Comparison of ENCODE assay signal across 1 cellular context in the genomic region with DNA sequence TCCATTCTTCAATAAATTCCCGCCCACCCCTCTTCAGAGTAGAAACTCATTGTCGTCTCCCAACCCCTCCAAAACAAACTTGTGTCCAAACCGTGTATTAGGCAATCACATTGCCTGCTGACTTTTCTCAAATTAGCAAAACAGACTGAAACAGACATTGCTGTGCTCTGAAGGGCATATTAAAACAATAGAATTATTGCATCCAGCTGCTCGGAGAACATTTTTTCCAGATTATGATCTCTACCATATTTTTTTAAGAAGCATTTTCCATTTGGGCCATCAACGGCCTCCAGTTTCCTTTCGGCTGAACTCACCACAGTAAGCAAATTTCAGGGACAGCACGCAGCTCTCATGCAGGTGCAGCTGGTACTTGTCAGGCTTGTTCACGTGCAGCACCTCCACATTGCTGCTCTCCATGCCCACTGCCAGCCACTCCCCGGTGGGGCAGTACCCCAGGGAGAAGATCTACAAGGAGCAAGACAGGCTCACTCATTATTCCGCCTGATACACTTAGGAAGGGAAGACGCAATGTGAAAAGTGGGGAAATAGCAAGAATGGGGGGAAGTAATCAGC.
TF ChIP-seq lines count a peak whose summit lies in the region.

No MANE protein-coding gene starts in this region.

TF ChIP-seq in HepG2, 621 proteins besides CTCF, POLR2A, EP300 and RAD21 (continued from another document):
- TF ChIP-seq, protein P1, sequence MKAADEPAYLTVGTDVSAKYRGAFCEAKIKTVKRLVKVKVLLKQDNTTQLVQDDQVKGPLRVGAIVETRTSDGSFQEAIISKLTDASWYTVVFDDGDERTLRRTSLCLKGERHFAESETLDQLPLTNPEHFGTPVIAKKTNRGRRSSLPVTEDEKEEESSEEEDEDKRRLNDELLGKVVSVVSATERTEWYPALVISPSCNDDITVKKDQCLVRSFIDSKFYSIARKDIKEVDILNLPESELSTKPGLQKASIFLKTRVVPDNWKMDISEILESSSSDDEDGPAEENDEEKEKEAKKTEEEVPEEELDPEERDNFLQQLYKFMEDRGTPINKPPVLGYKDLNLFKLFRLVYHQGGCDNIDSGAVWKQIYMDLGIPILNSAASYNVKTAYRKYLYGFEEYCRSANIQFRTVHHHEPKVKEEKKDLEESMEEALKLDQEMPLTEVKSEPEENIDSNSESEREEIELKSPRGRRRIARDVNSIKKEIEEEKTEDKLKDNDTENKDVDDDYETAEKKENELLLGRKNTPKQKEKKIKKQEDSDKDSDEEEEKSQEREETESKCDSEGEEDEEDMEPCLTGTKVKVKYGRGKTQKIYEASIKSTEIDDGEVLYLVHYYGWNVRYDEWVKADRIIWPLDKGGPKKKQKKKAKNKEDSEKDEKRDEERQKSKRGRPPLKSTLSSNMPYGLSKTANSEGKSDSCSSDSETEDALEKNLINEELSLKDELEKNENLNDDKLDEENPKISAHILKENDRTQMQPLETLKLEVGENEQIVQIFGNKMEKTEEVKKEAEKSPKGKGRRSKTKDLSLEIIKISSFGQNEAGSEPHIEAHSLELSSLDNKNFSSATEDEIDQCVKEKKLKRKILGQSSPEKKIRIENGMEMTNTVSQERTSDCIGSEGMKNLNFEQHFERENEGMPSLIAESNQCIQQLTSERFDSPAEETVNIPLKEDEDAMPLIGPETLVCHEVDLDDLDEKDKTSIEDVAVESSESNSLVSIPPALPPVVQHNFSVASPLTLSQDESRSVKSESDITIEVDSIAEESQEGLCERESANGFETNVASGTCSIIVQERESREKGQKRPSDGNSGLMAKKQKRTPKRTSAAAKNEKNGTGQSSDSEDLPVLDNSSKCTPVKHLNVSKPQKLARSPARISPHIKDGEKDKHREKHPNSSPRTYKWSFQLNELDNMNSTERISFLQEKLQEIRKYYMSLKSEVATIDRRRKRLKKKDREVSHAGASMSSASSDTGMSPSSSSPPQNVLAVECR (CRISPR knock-in tag; IDR thresholded peaks at IDR 0.05; ENCODE audit: borderline replicate concordance), result no peak
- TF ChIP-seq RBM22 (optimal IDR thresholded peaks at IDR 0.05; ENCODE audit: low read length), result peak; percentile 18
